8 cellular contexts compared by ENCODE assay signal in the genomic region with DNA sequence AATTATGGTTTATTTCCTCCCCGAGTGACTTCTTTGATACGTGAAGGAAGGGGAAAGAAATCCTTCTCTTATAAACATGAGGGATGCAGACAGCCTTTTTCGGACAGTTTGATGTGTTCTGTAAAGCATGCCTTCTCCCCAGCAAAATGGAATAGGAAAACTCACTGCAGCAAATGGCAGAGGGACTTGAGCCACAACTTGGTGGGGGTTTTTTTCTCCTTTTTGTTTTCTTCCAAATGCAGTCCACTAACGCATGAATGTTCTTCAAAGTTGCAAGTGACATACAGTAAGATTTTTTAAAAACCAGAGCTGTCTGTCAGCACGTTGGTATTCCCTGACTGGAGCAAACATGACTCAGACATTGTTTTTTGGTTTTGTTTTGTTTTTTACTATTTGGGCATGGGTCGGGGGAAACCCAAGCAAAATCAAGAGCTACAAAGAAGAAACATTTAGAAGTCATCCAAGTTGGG. TPM values are rescaled to one million over a fixed set of nuclear protein-coding genes. Genes with fewer than 3 reads are reported as not detected.
DNase-seq lines count a peak whose midpoint lies in the region; ATAC-seq and TF ChIP-seq lines count a peak whose summit lies in the region.

No MANE protein-coding gene starts in this region.

- H3K9ac ChIP-seq in BLaER1 treated with 17β-estradiol and CSF1 and Interleukin-3, amounts not matched to agents 10 nM and 100 nM, result peak overlapping the region; percentile 48 to 98 (median 97); a peak in 21 of 22 replicates

- H3K9me3 Mint-ChIP-seq in nephron progenitor cell, result no peaks in the 10 kb centered on the region

- no peak for TF ChIP-seq POLR2A in NB4 (IDR thresholded peaks at IDR 0.05; ENCODE audit: extremely low read depth, insufficient read length)

- DNase-seq in NB4 (ENCODE audit: low read depth) (no peak), nephron progenitor cell (no peak), cortex of kidney (lab: John Stamatoyannopoulos, UW) (no peak), NCI-H1048 (lab: John Stamatoyannopoulos, UW) (no peak), D341Med (ENCODE audit: low spot score) (no peak)

- no peak for TF ChIP-seq CTCF in NB4 (IDR thresholded peaks at IDR 0.05; ENCODE audit: low read depth, low read length)
- no peak for TF ChIP-seq CTCF in nephron progenitor cell (IDR thresholded peaks at IDR 0.05)

- peak overlapping the region; percentile 65 to 92 (median 80) for H3K4me2 ChIP-seq in BLaER1 treated with 17β-estradiol and CSF1 and Interleukin-3, amounts not matched to agents 10 nM and 100 nM

- no peak for ATAC-seq in GM18868 (IDR thresholded peaks at IDR 0.05; ENCODE audit: unreplicated experiment)

- H3K9me3 ChIP-seq in BLaER1 treated with 17β-estradiol and CSF1 and Interleukin-3, amounts not matched to agents 10 nM and 100 nM (replicated peaks in 1 of 11), result no peaks in the 10 kb centered on the region
- H3K9me3 ChIP-seq in ectodermal cell (ENCODE audit: control insufficient read depth, low read length), result no peaks in the 10 kb centered on the region

- H3K36me3 ChIP-seq in BLaER1 treated with 17β-estradiol and CSF1 and Interleukin-3, amounts not matched to agents 10 nM and 100 nM, result peaks cover 0 to 8% (median 4%) of the 10 kb centered on the region in 11 experiments; a peak in 11 of 22 replicates
- H3K36me3 ChIP-seq in ectodermal cell (ENCODE audit: control insufficient read depth, insufficient read depth, low read length), result no peaks in the 10 kb centered on the region

- no peaks in the 10 kb centered on the region for H3K27me3 ChIP-seq in BLaER1 treated with 17β-estradiol and CSF1 and Interleukin-3, amounts not matched to agents 10 nM and 100 nM
- no peaks in the 10 kb centered on the region for H3K27me3 ChIP-seq in ectodermal cell (ENCODE audit: control insufficient read depth, insufficient read depth, low read length, poor library complexity, severe bottlenecking)

- 13 to 14% methylated on average over 6 of the region's 6 CpGs for WGBS in ectodermal cell, 2 experiments

- peaks cover 3% of the 10 kb centered on the region for H3K27me3 Mint-ChIP-seq in nephron progenitor cell (ENCODE audit: low read depth, poor library complexity)

- H3K36me3 Mint-ChIP-seq in nephron progenitor cell (ENCODE audit: low read depth), result no peaks in the 10 kb centered on the region

- H3K27ac ChIP-seq in BLaER1 treated with 17β-estradiol and CSF1 and Interleukin-3, amounts not matched to agents 10 nM and 100 nM, result peak overlapping the region; percentile 7 to 97 (median 95); a peak in 21 of 22 replicates
- peak overlapping the region; percentile 57 for H3K27ac ChIP-seq in ectodermal cell (ENCODE audit: insufficient read depth, low read depth, low read length, poor library complexity, severe bottlenecking)

- peak overlapping the region; percentile 97 for H3K4me3 Mint-ChIP-seq in nephron progenitor cell

- peaks cover 41 to 61% (median 53%) of the 10 kb centered on the region in 10 experiments for H3K4me1 ChIP-seq in BLaER1 treated with 17β-estradiol and CSF1 and Interleukin-3, amounts not matched to agents 10 nM and 100 nM
- no peaks in the 10 kb centered on the region for H3K4me1 ChIP-seq in ectodermal cell (ENCODE audit: control insufficient read depth, insufficient read depth, low read length)

- H4K20me1 ChIP-seq in BLaER1 treated with 17β-estradiol and CSF1 and Interleukin-3, amounts not matched to agents 10 nM and 100 nM, result peaks cover 2 to 16% (median 6%) of the 10 kb centered on the region in 11 experiments; a peak in 14 of 22 replicates

- H3K4me1 Mint-ChIP-seq in nephron progenitor cell, result peaks cover 42% of the 10 kb centered on the region

- peak overlapping the region; percentile 50 for H3K27ac Mint-ChIP-seq in nephron progenitor cell

- H3K4me3 ChIP-seq in BLaER1 treated with 17β-estradiol and CSF1 and Interleukin-3, amounts not matched to agents 10 nM and 100 nM, result peak overlapping the region; percentile 82 to 95 (median 88)
- H3K4me3 ChIP-seq in NB4 (ENCODE audit: low read depth, low read length) (peak overlapping the region; percentile 89), ectodermal cell (ENCODE audit: insufficient read depth, low read depth, low read length) (peak overlapping the region; percentile 42)

RNA-seq across cellular contexts. Expression of a gene that starts 0.6 kb away (rescaled TPM):
- polyA plus RNA-seq in ectodermal cell (2013, experiment 1 of 4), result 80.6 TPM
- 85.3 TPM for polyA plus RNA-seq in ectodermal cell (2013, experiment 2 of 4)
- 72.6 TPM for polyA plus RNA-seq in ectodermal cell (2013, experiment 3 of 4)
- 74.8 TPM for polyA plus RNA-seq in ectodermal cell (2013, experiment 4 of 4)
